ENCODE assay signal across 13 cellular contexts in the genomic region with DNA sequence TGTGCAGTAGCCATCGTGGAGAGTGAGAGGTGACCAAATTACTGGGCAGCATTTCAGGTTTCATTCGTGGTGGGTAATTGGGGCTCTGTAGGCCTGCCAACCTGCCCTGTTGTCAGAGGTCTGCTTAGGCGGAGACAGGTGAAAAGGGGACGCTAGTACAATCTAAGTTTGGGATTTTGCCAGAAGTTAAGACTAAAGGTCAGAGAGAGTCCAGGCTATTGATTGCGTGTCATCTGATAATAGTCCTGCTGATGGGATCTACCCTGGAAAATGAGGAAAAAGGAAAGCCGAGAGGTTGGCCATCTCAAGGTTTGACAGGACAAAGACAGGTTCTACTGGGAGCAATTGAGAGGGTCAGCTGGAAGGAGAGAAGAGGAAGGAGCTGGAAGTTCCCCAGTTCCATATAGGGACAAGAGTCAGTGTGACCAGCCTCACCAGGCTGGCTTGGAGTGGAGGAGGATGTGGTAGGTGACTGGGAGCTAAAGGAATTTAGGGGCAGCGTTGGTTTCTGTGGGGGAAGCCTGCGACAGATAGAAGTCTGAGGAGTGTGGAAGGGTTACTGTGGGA. TPM values are rescaled to one million over a fixed set of nuclear protein-coding genes. Genes with fewer than 3 reads are reported as not detected.
DNase-seq lines count a peak whose midpoint lies in the region; ATAC-seq, FAIRE-seq and TF ChIP-seq lines count a peak whose summit lies in the region.
"Had no signal": no experiment of that assay in that cellular context is flagged by ENCODE, and none has a peak within 500 bp of the region (broad histone marks: within the 10 kb centered on the region; RNA-seq: fewer than 3 reads in every experiment).

No MANE protein-coding gene starts in this region.

- H3K4me1 ChIP-seq in astrocyte (ENCODE audit: insufficient read depth, low read length): peaks cover 28% of the 10 kb centered on the region
- peaks cover 7 to 47% of the 10 kb centered on the region in 2 donors for H3K4me1 ChIP-seq in left lung
- H3K4me1 ChIP-seq: SJCRH30 had no signal

- DNase-seq in HS-5 (ENCODE audit: low read depth) (peak; percentile 91), astrocyte (ENCODE audit: low read depth) (peak; percentile 43), left lung (no peak), HT-29 (ENCODE audit: low spot score) (no peak)
- no peak for DNase-seq in activated CD4-positive, alpha-beta memory T cell treated with anti-CD3 and anti-CD28 coated beads for 36 hours
- DNase-seq: CD4-positive, alpha-beta memory T cell; effector memory CD4-positive, alpha-beta T cell; stimulated activated CD4-positive, alpha-beta T cell treated with anti-CD3 and anti-CD28 coated beads, Interleukin-4, amount 100 ng/mL, for 4 hours had no signal

- H3K79me2 ChIP-seq in astrocyte (ENCODE audit: insufficient read depth, low read length): peaks cover 69% of the 10 kb centered on the region

- no peaks in the 10 kb centered on the region for H3K27me3 Mint-ChIP-seq in astrocyte (ENCODE audit: low read depth, unreplicated experiment)
- no peaks in the 10 kb centered on the region for H3K27me3 Mint-ChIP-seq in activated CD4-positive, alpha-beta memory T cell treated with anti-CD3 and anti-CD28 coated beads for 36 hours
- H3K27me3 Mint-ChIP-seq: CD4-positive, alpha-beta memory T cell had no signal

- no peaks in the 10 kb centered on the region for H3K36me3 ChIP-seq in astrocyte (ENCODE audit: insufficient read depth, low read length)
- H3K36me3 ChIP-seq in left lung: no peaks in the 10 kb centered on the region

- no peaks in the 10 kb centered on the region for H3K9me3 Mint-ChIP-seq in astrocyte (ENCODE audit: unreplicated experiment)
- H3K9me3 Mint-ChIP-seq in activated CD4-positive, alpha-beta memory T cell treated with anti-CD3 and anti-CD28 coated beads for 36 hours: no peaks in the 10 kb centered on the region
- H3K9me3 Mint-ChIP-seq: CD4-positive, alpha-beta memory T cell; stimulated activated effector memory CD8-positive, alpha-beta T cell treated with anti-CD3 and anti-CD28 coated beads, Interleukin-12 subunit alpha, Interleukin-12 subunit beta, amount 100 ng/mL, for 72 hours had no signal

- no peak overlapping the region for H3K4me3 Mint-ChIP-seq in astrocyte (ENCODE audit: unreplicated experiment)
- H3K4me3 Mint-ChIP-seq in activated CD4-positive, alpha-beta memory T cell treated with anti-CD3 and anti-CD28 coated beads for 36 hours: no peak overlapping the region
- H3K4me3 Mint-ChIP-seq: CD4-positive, alpha-beta memory T cell; stimulated activated effector memory CD8-positive, alpha-beta T cell treated with anti-CD3 and anti-CD28 coated beads, Interleukin-12 subunit alpha, Interleukin-12 subunit beta, amount 100 ng/mL, for 72 hours had no signal

- CTCF ChIA-PET in activated CD4-positive, alpha-beta memory T cell treated with anti-CD3 and anti-CD28 coated beads for 36 hours (lab: Charles Lee): interaction anchor here (2.3 kb wide), 1 partner anchor 275 kb away, joined by 7 read pairs; no protein-coding TSS in a partner anchor

- H3K9me3 ChIP-seq in astrocyte (ENCODE audit: insufficient read depth, low read depth, low read length) (no peaks in the 10 kb centered on the region), left lung (no peaks in the 10 kb centered on the region)

- peaks cover 14% of the 10 kb centered on the region for H3K4me1 Mint-ChIP-seq in astrocyte (ENCODE audit: low read depth, unreplicated experiment)
- peaks cover 21% of the 10 kb centered on the region for H3K4me1 Mint-ChIP-seq in activated CD4-positive, alpha-beta memory T cell treated with anti-CD3 and anti-CD28 coated beads for 36 hours (ENCODE audit: low read depth)

- H3K4me3 ChIP-seq in astrocyte (ENCODE audit: insufficient read depth, low read depth, low read length) (no peak overlapping the region), left lung (no peak overlapping the region)
- H3K4me3 ChIP-seq: SJCRH30 had no signal

- peak; percentile 4 for ATAC-seq in left lung
- ATAC-seq in GM21528 (IDR thresholded peaks at IDR 0.05; ENCODE audit: low FRiP score, unreplicated experiment): no peak
- ATAC-seq: stimulated activated effector memory CD8-positive, alpha-beta T cell treated with anti-CD3 and anti-CD28 coated beads, Interleukin-12 subunit alpha, Interleukin-12 subunit beta, amount 100 ng/mL, for 72 hours had no signal

- peaks cover 65% of the 10 kb centered on the region for H4K20me1 ChIP-seq in astrocyte (ENCODE audit: insufficient read depth, low read length)

- intact Hi-C loops in left lung (cut with DNase I): no loop called here
- intact Hi-C loops in activated CD4-positive, alpha-beta memory T cell treated with anti-CD3 and anti-CD28 coated beads for 36 hours (cut with micrococcal nuclease): no loop called here

- TF ChIP-seq CTCF in astrocyte (IDR thresholded peaks at IDR 0.05; ENCODE audit: insufficient read depth, low read depth, low read length): no peak
- no peak for TF ChIP-seq CTCF in left lung (IDR thresholded peaks at IDR 0.05)

- POLR2A ChIA-PET in activated CD4-positive, alpha-beta memory T cell treated with anti-CD3 and anti-CD28 coated beads for 36 hours (lab: Charles Lee): no interaction called here

- H3K9ac ChIP-seq in astrocyte (ENCODE audit: low read length): no peak overlapping the region

- H3K27ac ChIP-seq in astrocyte (ENCODE audit: low read depth, low read length) (no peak overlapping the region), left lung (no peak overlapping the region), temporal lobe (ENCODE audit: low read depth, low read length) (peak overlapping the region; percentile 70)
- H3K27ac ChIP-seq: SJCRH30 had no signal

- H3K27ac Mint-ChIP-seq in astrocyte (ENCODE audit: unreplicated experiment): no peak overlapping the region
- no peak overlapping the region for H3K27ac Mint-ChIP-seq in activated CD4-positive, alpha-beta memory T cell treated with anti-CD3 and anti-CD28 coated beads for 36 hours
- H3K27ac Mint-ChIP-seq: stimulated activated effector memory CD8-positive, alpha-beta T cell treated with anti-CD3 and anti-CD28 coated beads, Interleukin-12 subunit alpha, Interleukin-12 subunit beta, amount 100 ng/mL, for 72 hours had no signal

- H3K4me2 ChIP-seq in astrocyte (ENCODE audit: low read length): peak overlapping the region; percentile 68

- peaks cover 5% of the 10 kb centered on the region for H3K36me3 Mint-ChIP-seq in astrocyte (ENCODE audit: low read depth, unreplicated experiment)
- H3K36me3 Mint-ChIP-seq in activated CD4-positive, alpha-beta memory T cell treated with anti-CD3 and anti-CD28 coated beads for 36 hours: peaks cover 1% of the 10 kb centered on the region
- H3K36me3 Mint-ChIP-seq: stimulated activated effector memory CD8-positive, alpha-beta T cell treated with anti-CD3 and anti-CD28 coated beads, Interleukin-12 subunit alpha, Interleukin-12 subunit beta, amount 100 ng/mL, for 72 hours had no signal

- no peak for FAIRE-seq in astrocyte (lab: Jason Lieb, UNC)
- FAIRE-seq: GM19239 had no signal

- no peak overlapping the region for H2AFZ ChIP-seq in astrocyte (ENCODE audit: low read depth, low read length)

- H3K27me3 ChIP-seq in astrocyte (ENCODE audit: insufficient read depth, low read length) (no peaks in the 10 kb centered on the region), left lung (no peaks in the 10 kb centered on the region)
- H3K27me3 ChIP-seq: SJCRH30 had no signal

RNA-seq across cellular contexts. Expression of a gene that starts 10.9 kb away (rescaled TPM):
- total RNA-seq in astrocyte: 23.8 and 28.2 TPM in 2 replicates
- total RNA-seq in left lung: 10 to 100 TPM; 31.6 to 34.5 TPM
- 20.7 TPM for total RNA-seq in temporal lobe
- 10 to 100 TPM; 21.9 to 22.1 TPM for total RNA-seq in activated CD4-positive, alpha-beta memory T cell treated with anti-CD3 and anti-CD28 coated beads for 36 hours
- 31.3 and 31.8 TPM in 2 replicates for total RNA-seq in HT-29 (2014; rRNA removed; shearing (Covaris generic))

Comparison
In these comparisons a context has a peak if more than half of its experiments do, and no peak if none do; other contexts are left out.
1. DNase-seq: peak in HS-5 (single experiment) and astrocyte (single experiment); none in left lung (0 of 2), activated CD4-positive, alpha-beta memory T cell treated with anti-CD3 and anti-CD28 coated beads for 36 hours (single experiment) and HT-29 (single experiment).